In genomic region chr2:118014492-118014824, GRCh38 we compare ENCODE assay signal across 8 cellular contexts.
A peak's percentile ranks its signal among the peaks of the same experiment; 100 is the strongest.
DNase-seq lines count a peak whose midpoint lies in the region; ATAC-seq lines count a peak whose summit lies in the region.

No MANE protein-coding gene starts in this region.

- no peaks in the 10 kb centered on the region for H3K9me3 Mint-ChIP-seq in activated naive CD4-positive, alpha-beta T cell treated with anti-CD3 and anti-CD28 coated beads, Interleukin-2, amount 10 ng/mL, durations not matched to agents 7 days and 5 days

- ATAC-seq in GM18909 (IDR thresholded peaks at IDR 0.05; ENCODE audit: poor library complexity, unreplicated experiment) = no peak

- no peaks in the 10 kb centered on the region for H3K9me3 ChIP-seq in iPS-20b (ENCODE audit: insufficient read depth, low read depth, low read length)
- H3K9me3 ChIP-seq in subcutaneous abdominal adipose tissue (ENCODE audit: control insufficient read depth in 5 of 5, low read length in 5 of 5) = no peaks in the 10 kb centered on the region

- peak overlapping the region; percentile 82 for H3K4me3 ChIP-seq in iPS-20b (ENCODE audit: low read length)
- H3K4me3 ChIP-seq in subcutaneous abdominal adipose tissue (ENCODE audit: low read depth in 1 of 5, low read length in 5 of 5) = peak overlapping the region; percentile 82 to 97 (median 93)

- H3K27ac Mint-ChIP-seq in activated naive CD4-positive, alpha-beta T cell treated with anti-CD3 and anti-CD28 coated beads, Interleukin-2, amount 10 ng/mL, durations not matched to agents 7 days and 5 days = peak overlapping the region; percentile 65

- CTCF ChIA-PET in activated naive CD4-positive, alpha-beta T cell treated with anti-CD3 and anti-CD28 coated beads, Interleukin-2, amount 10 ng/mL, durations not matched to agents 7 days and 5 days (lab: Charles Lee) = interaction anchor here (0.5 to 3.0 kb wide), 6 partner anchors 10 to 68 kb away, joined by 3 to 23 read pairs (median 3); no protein-coding TSS in a partner anchor

- H3K27me3 ChIP-seq in iPS-20b (ENCODE audit: insufficient read depth, low read length) (peaks cover 37% of the 10 kb centered on the region), subcutaneous abdominal adipose tissue (ENCODE audit: control insufficient read depth in 5 of 5, insufficient read depth in 4 of 5, low read length in 5 of 5) (no peaks in the 10 kb centered on the region)

- peak; percentile 15 for DNase-seq in activated CD8-positive, alpha-beta memory T cell treated with anti-CD3 and anti-CD28 coated beads, Interleukin-2, amount 50 U/mL, for 4 hours
- no peak for DNase-seq in activated CD8-positive, alpha-beta memory T cell treated with anti-CD3 and anti-CD28 coated beads, Interleukin-2, amount 50 U/mL, for 48 hours
- DNase-seq in activated naive CD4-positive, alpha-beta T cell treated with anti-CD3 and anti-CD28 coated beads, Interleukin-2, amount 10 ng/mL, durations not matched to agents 7 days and 5 days = no peak
- DNase-seq in GOT3 (lab: John Stamatoyannopoulos, UW) (no peak), NCI-H187 (lab: John Stamatoyannopoulos, UW) (no peak)

- H3K4me3 Mint-ChIP-seq in activated naive CD4-positive, alpha-beta T cell treated with anti-CD3 and anti-CD28 coated beads, Interleukin-2, amount 10 ng/mL, durations not matched to agents 7 days and 5 days = peak overlapping the region; percentile 84

- H3K27me3 Mint-ChIP-seq in activated naive CD4-positive, alpha-beta T cell treated with anti-CD3 and anti-CD28 coated beads, Interleukin-2, amount 10 ng/mL, durations not matched to agents 7 days and 5 days = peaks cover 3% of the 10 kb centered on the region

- H3K36me3 ChIP-seq in iPS-20b (ENCODE audit: insufficient read depth, low read depth, low read length) = no peaks in the 10 kb centered on the region
- no peaks in the 10 kb centered on the region for H3K36me3 ChIP-seq in subcutaneous abdominal adipose tissue (ENCODE audit: control insufficient read depth in 5 of 5, insufficient read depth in 5 of 5, low read length in 5 of 5)

- H3K9ac ChIP-seq in iPS-20b (ENCODE audit: low read depth, low read length) (peak overlapping the region; percentile 66; the same call in 1 of the 2 replicates), subcutaneous abdominal adipose tissue (ENCODE audit: low read length in 5 of 5) (peak overlapping the region; percentile 17 to 82 (median 66))

- H3K27ac ChIP-seq in iPS-20b (ENCODE audit: low read length) (no peak overlapping the region), subcutaneous abdominal adipose tissue (ENCODE audit: low read depth, low read length) (peak overlapping the region; percentile 86)

- H3K36me3 Mint-ChIP-seq in activated naive CD4-positive, alpha-beta T cell treated with anti-CD3 and anti-CD28 coated beads, Interleukin-2, amount 10 ng/mL, durations not matched to agents 7 days and 5 days = peaks cover 7% of the 10 kb centered on the region

- H3K4me1 Mint-ChIP-seq in activated naive CD4-positive, alpha-beta T cell treated with anti-CD3 and anti-CD28 coated beads, Interleukin-2, amount 10 ng/mL, durations not matched to agents 7 days and 5 days = peaks cover 45% of the 10 kb centered on the region

- H3K4me1 ChIP-seq in iPS-20b (ENCODE audit: insufficient read depth, low read length) (peaks cover 5% of the 10 kb centered on the region; the same call in 1 of the 2 replicates), subcutaneous abdominal adipose tissue (ENCODE audit: control insufficient read depth in 5 of 5, insufficient read depth in 5 of 5, low read length in 5 of 5) (peaks cover 0 to 31% (median 26%) of the 10 kb centered on the region in 5 donors)
